Comparison of ENCODE assay signal across 7 cellular contexts in the genomic region with DNA sequence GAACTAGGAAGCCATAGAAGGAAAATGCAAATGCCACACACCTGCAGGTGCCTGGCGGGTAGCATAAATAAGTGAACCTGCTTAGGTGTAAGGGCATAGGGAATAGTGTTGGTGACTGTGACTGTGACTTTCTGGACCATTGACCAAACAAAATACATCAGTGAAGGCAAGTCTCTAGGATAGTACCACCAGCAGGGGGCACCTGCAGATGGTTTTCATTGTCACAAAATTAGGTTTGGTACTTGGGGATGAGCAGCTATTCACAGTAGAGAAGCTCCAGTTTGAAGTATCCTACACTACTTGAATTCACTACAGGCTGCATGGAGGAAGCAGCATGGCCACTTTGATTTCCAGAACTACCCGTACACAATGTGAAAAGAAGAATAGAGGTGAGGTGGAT. TPM values are rescaled to one million over a fixed set of nuclear protein-coding genes. Genes with fewer than 3 reads are reported as not detected.
DNase-seq lines count a peak whose midpoint lies in the region; ATAC-seq and TF ChIP-seq lines count a peak whose summit lies in the region.
"Not testable (repeated sequence)": the region's sequence is repeated elsewhere in the genome, so short reads cannot be mapped to it uniquely, and the experiment has no call there.

No MANE protein-coding gene starts in this region.

- intact Hi-C loops in HCT116 (cut with micrococcal nuclease); right cardiac atrium (cut with DNase I): not testable (repeated sequence)

- RAD21 ChIA-PET in HCT116 (lab: Charles Lee; ENCODE audit: low non-redundant PET in 1 of 2, low total read pairs in 2 of 2, uncharacterized antibody in 2 of 2, unreplicated experiment in 2 of 2) = not testable (repeated sequence)

- H3K9me2 ChIP-seq in HCT116 (ENCODE audit: insufficient read depth) = not testable (repeated sequence)

- not testable (repeated sequence) for H3K4me1 Mint-ChIP-seq in T-cell; activated T-helper 17 cell treated with anti-CD3 and anti-CD28 coated beads, Interleukin-2, amount 50 U/mL, for 72 hours; naive B cell; stimulated activated effector memory CD8-positive, alpha-beta T cell treated with anti-CD3 and anti-CD28 coated beads, Interleukin-12 subunit alpha, Interleukin-12 subunit beta, amount 100 ng/mL, for 72 hours

- not testable (repeated sequence) for DNase-seq in HCT116 (ENCODE audit: low read depth, low spot score); T-cell; right cardiac atrium; naive B cell; stimulated activated effector memory CD8-positive, alpha-beta T cell treated with anti-CD3 and anti-CD28 coated beads, Interleukin-12 subunit alpha, Interleukin-12 subunit beta, amount 100 ng/mL, for 72 hours (ENCODE audit: low spot score in 2 of 2)

- not testable (repeated sequence) for H4K20me1 ChIP-seq in HCT116 (ENCODE audit: insufficient read depth)

- H3K79me2 ChIP-seq in HCT116 (ENCODE audit: insufficient read depth, low read length) = not testable (repeated sequence)

- TF ChIP-seq CTCF in HCT116 (IDR thresholded peaks at IDR 0.05 in 2 of 3, conservative IDR thresholded peaks at IDR 0.05 in 1 of 3; ENCODE audit: borderline replicate concordance in 1 of 3, insufficient read depth in 1 of 3, low read depth in 2 of 3, low read length in 2 of 3) = not testable (repeated sequence)

- not testable (repeated sequence) for H3K9me3 Mint-ChIP-seq in T-cell; activated T-helper 17 cell treated with anti-CD3 and anti-CD28 coated beads, Interleukin-2, amount 50 U/mL, for 72 hours; naive B cell; stimulated activated effector memory CD8-positive, alpha-beta T cell treated with anti-CD3 and anti-CD28 coated beads, Interleukin-12 subunit alpha, Interleukin-12 subunit beta, amount 100 ng/mL, for 72 hours

- H3K9me3 ChIP-seq in HCT116 (ENCODE audit: control insufficient read depth in 1 of 2, insufficient read depth in 1 of 2, low read depth in 1 of 2, low read length in 2 of 2); right cardiac atrium (ENCODE audit: control insufficient read depth, low read length): not testable (repeated sequence)

- H3K36me3 ChIP-seq in HCT116 (ENCODE audit: control insufficient read depth in 1 of 2, insufficient read depth in 2 of 2, low read length in 2 of 2) = not testable (repeated sequence)

- BruUV-seq in HCT116 (replicated peaks; lab: Mats Ljungman, UMichigan) = not testable (repeated sequence)

- CTCF ChIA-PET in HCT116 (lab: Charles Lee); T-cell (lab: Charles Lee): not testable (repeated sequence)

- not testable (repeated sequence) for H3K27me3 Mint-ChIP-seq in T-cell; activated T-helper 17 cell treated with anti-CD3 and anti-CD28 coated beads, Interleukin-2, amount 50 U/mL, for 72 hours; naive B cell

- not testable (repeated sequence) for TF ChIP-seq POLR2A in HCT116 (IDR thresholded peaks at IDR 0.05; ENCODE audit: borderline replicate concordance, extremely low read depth, insufficient read depth, insufficient read length)

- not testable (repeated sequence) for H3K9ac ChIP-seq in HCT116 (ENCODE audit: low read length)

- H3K4me3 ChIP-seq in HCT116 (replicated peaks in 1 of 2; ENCODE audit: low read depth in 1 of 2, low read length in 2 of 2); right cardiac atrium (ENCODE audit: low read length): not testable (repeated sequence)

- H2AFZ ChIP-seq in HCT116 (ENCODE audit: low read depth, low read length, poor library complexity, severe bottlenecking) = not testable (repeated sequence)

- H3K27me3 ChIP-seq in HCT116 (ENCODE audit: insufficient read depth, low read length); right cardiac atrium (ENCODE audit: control insufficient read depth, insufficient read depth): not testable (repeated sequence)

- whole genome bisulfite sequencing in right cardiac atrium = no CpG with 5 or more reads among the region's 2 CpGs

- POLR2A ChIA-PET in HCT116 (lab: Charles Lee); T-cell (lab: Charles Lee): not testable (repeated sequence)

- H3K4me1 ChIP-seq in HCT116 (ENCODE audit: control insufficient read depth in 1 of 2, insufficient read depth in 2 of 2, low read length in 2 of 2); right cardiac atrium (ENCODE audit: control insufficient read depth, insufficient read depth, low read length): not testable (repeated sequence)

- not testable (repeated sequence) for H3K4me3 Mint-ChIP-seq in T-cell; activated T-helper 17 cell treated with anti-CD3 and anti-CD28 coated beads, Interleukin-2, amount 50 U/mL, for 72 hours; naive B cell; stimulated activated effector memory CD8-positive, alpha-beta T cell treated with anti-CD3 and anti-CD28 coated beads, Interleukin-12 subunit alpha, Interleukin-12 subunit beta, amount 100 ng/mL, for 72 hours

- not testable (repeated sequence) for TF ChIP-seq RAD21 in HCT116 (IDR thresholded peaks at IDR 0.05; ENCODE audit: low read depth)

- not testable (repeated sequence) for H3K36me3 Mint-ChIP-seq in T-cell; activated T-helper 17 cell treated with anti-CD3 and anti-CD28 coated beads, Interleukin-2, amount 50 U/mL, for 72 hours (ENCODE audit: low read depth); naive B cell; stimulated activated effector memory CD8-positive, alpha-beta T cell treated with anti-CD3 and anti-CD28 coated beads, Interleukin-12 subunit alpha, Interleukin-12 subunit beta, amount 100 ng/mL, for 72 hours

- ATAC-seq in HCT116 = peak; percentile 83
- ATAC-seq in T-cell (replicated peaks in 1 of 4) = peak; percentile 62 to 68 (median 67)
- ATAC-seq in activated T-helper 17 cell treated with anti-CD3 and anti-CD28 coated beads, Interleukin-2, amount 50 U/mL, for 72 hours (replicated peaks) = peak; percentile 63
- peak; percentile 80 for ATAC-seq in esophagus mucosa
- ATAC-seq in right cardiac atrium = peak; percentile 73 to 82
- peak; percentile 49 to 75 for ATAC-seq in naive B cell (ENCODE audit: low read depth in 2 of 2)
- ATAC-seq in stimulated activated effector memory CD8-positive, alpha-beta T cell treated with anti-CD3 and anti-CD28 coated beads, Interleukin-12 subunit alpha, Interleukin-12 subunit beta, amount 100 ng/mL, for 72 hours = peak; percentile 75

- H3K27ac ChIP-seq in HCT116 (ENCODE audit: low read depth, low read length); right cardiac atrium (ENCODE audit: low read length): not testable (repeated sequence)

- not testable (repeated sequence) for H3K4me2 ChIP-seq in HCT116 (ENCODE audit: low read length)

- H3K27ac Mint-ChIP-seq in T-cell; activated T-helper 17 cell treated with anti-CD3 and anti-CD28 coated beads, Interleukin-2, amount 50 U/mL, for 72 hours; naive B cell; stimulated activated effector memory CD8-positive, alpha-beta T cell treated with anti-CD3 and anti-CD28 coated beads, Interleukin-12 subunit alpha, Interleukin-12 subunit beta, amount 100 ng/mL, for 72 hours: not testable (repeated sequence)

RNA-seq across cellular contexts. Expression of a gene that starts 37.3 kb away (rescaled TPM):
- 14.2 TPM for total RNA-seq in HCT116 (2021; ENCODE audit: unreplicated experiment)
- 6.1 and 7.1 TPM in 2 replicates for polyA plus RNA-seq in HCT116 (2012)
- total RNA-seq in T-cell = 10 to 100 TPM; 29.8 to 33.9 (median 31.2) TPM
- 10 to 100 TPM; 23.3 to 23.7 TPM for total RNA-seq in activated T-helper 17 cell treated with anti-CD3 and anti-CD28 coated beads, Interleukin-2, amount 50 U/mL, for 72 hours
- total RNA-seq in esophagus mucosa = 8.9 TPM
- total RNA-seq in right cardiac atrium = 10 to 100 TPM; 16.4 to 23.6 (median 21.1) TPM
- 14.9 TPM for polyA plus RNA-seq in right cardiac atrium
- 10 to 100 TPM in 5 of 6 donors, 1 to 10 TPM in 1; 9.1 to 21.1 (median 19.5) TPM for polyA plus RNA-seq in naive B cell (ENCODE audit: low read depth in 6 of 6)
